35 cellular contexts compared by ENCODE assay signal in genomic region chr10:113562108-113562507, GRCh38. TPM values are rescaled to one million over a fixed set of nuclear protein-coding genes. Genes with fewer than 3 reads are reported as not detected.
"Had no signal": no experiment of that assay in that cellular context is flagged by ENCODE, and none has a peak within 500 bp of the region (broad histone marks: within the 10 kb centered on the region; RNA-seq: fewer than 3 reads in every experiment).

No MANE protein-coding gene starts in this region.

- H3K4me3 ChIP-seq: heart left ventricle, left lung, lung, mucosa of descending colon, suprapubic skin had no signal

- H2AFZ ChIP-seq: parathyroid adenoma had no signal

- H3K36me3 ChIP-seq: heart left ventricle, left lung, suprapubic skin had no signal

- H3K4me1 ChIP-seq: parathyroid adenoma had no signal

- H3K79me2 ChIP-seq: parathyroid adenoma had no signal

- FAIRE-seq: small intestine, urothelium cell line had no signal

- H3K27ac ChIP-seq: heart left ventricle, left lung, parathyroid adenoma, suprapubic skin had no signal

- H3K9ac ChIP-seq: parathyroid adenoma had no signal

- H3K9me3 ChIP-seq: heart left ventricle, left lung, mucosa of descending colon, suprapubic skin had no signal

- ATAC-seq: activated CD4-positive, alpha-beta T cell treated with anti-CD3 and anti-CD28 coated beads for 36 hours; activated CD8-positive, alpha-beta memory T cell treated with anti-CD3 and anti-CD28 coated beads, Interleukin-2, amount 10 ng/mL, durations not matched to agents 7 days and 5 days; activated CD8-positive, alpha-beta T cell treated with anti-CD3 and anti-CD28 coated beads, Interleukin-2, amount 10 ng/mL, durations not matched to agents 7 days and 5 days; activated naive CD8-positive, alpha-beta T cell treated with anti-CD3 and anti-CD28 coated beads, Interleukin-2, amount 50 U/mL, for 24 hours; effector memory CD8-positive, alpha-beta T cell; heart left ventricle; left lung; naive thymus-derived CD4-positive, alpha-beta T cell; sciatic nerve; stimulated activated memory B cell treated with anti-CD40 and anti-IgM and Interleukin-4, amounts not matched to agents 10 μg/mL and 1 μg/mL and 100 μg/mL, for 72 hours; stimulated activated naive CD8-positive, alpha-beta T cell treated with anti-CD3 and anti-CD28 coated beads, Interleukin-15, amount 100 ng/mL, for 72 hours had no signal

- H3K27me3 ChIP-seq: suprapubic skin had no signal

- DNase-seq: activated CD4-positive, alpha-beta T cell treated with anti-CD3 and anti-CD28 coated beads for 36 hours; activated CD4-positive, CD25-positive, alpha-beta regulatory T cell; activated CD8-positive, alpha-beta memory T cell treated with anti-CD3 and anti-CD28 coated beads, Interleukin-2, amount 10 ng/mL, durations not matched to agents 7 days and 5 days; activated CD8-positive, alpha-beta T cell treated with anti-CD3 and anti-CD28 coated beads, Interleukin-2, amount 10 ng/mL, durations not matched to agents 7 days and 5 days; activated naive CD8-positive, alpha-beta T cell treated with anti-CD3 and anti-CD28 coated beads, Interleukin-2, amount 50 U/mL, for 24 hours; activated T-cell treated with anti-CD3 and anti-CD28 coated beads, Interleukin-2, amount 50 U/mL, for 48 hours; amygdala; caudate nucleus; cortex of kidney; effector memory CD8-positive, alpha-beta T cell; erythroblast; heart left ventricle; kidney glomerular epithelial cell; left lung; naive thymus-derived CD4-positive, alpha-beta T cell; nucleus accumbens; stimulated activated CD4-positive, alpha-beta T cell treated with anti-CD3 and anti-CD28 coated beads, Interleukin-1b, Interleukin-23, amount 100 ng/mL, for 48 hours; stimulated activated CD4-positive, alpha-beta T cell treated with anti-CD3 and anti-CD28 coated beads, Interleukin-4, amount 100 ng/mL, for 4 hours; stimulated activated CD8-positive, alpha-beta memory T cell treated with anti-CD3 and anti-CD28 coated beads, Interleukin-4, amount 100 ng/mL, for 48 hours; stimulated activated naive CD8-positive, alpha-beta T cell treated with anti-CD3 and anti-CD28 coated beads, Interleukin-15, amount 100 ng/mL, for 72 hours had no signal

RNA-seq across cellular contexts. Expression of gene HABP2, which starts 9.3 kb away (rescaled TPM):
- total RNA-seq: activated CD4-positive, alpha-beta T cell treated with anti-CD3 and anti-CD28 coated beads for 36 hours; activated CD8-positive, alpha-beta memory T cell treated with anti-CD3 and anti-CD28 coated beads, Interleukin-2, amount 10 ng/mL, durations not matched to agents 7 days and 5 days; activated CD8-positive, alpha-beta T cell treated with anti-CD3 and anti-CD28 coated beads, Interleukin-2, amount 10 ng/mL, durations not matched to agents 7 days and 5 days; activated T-helper 2 cell treated with anti-CD3 and anti-CD28 coated beads, Interferon-gamma antibody, Interleukin-2, Interleukin-4, amounts not matched to agents 10 μg/mL and 5 μg/mL and 100 μg/mL, durations not matched to agents 14 hours and 24 hours and 36 hours; chondrocyte; fibroblast of lung; fibroblast of villous mesenchyme; mesenteric fat pad; mucosa of descending colon; naive thymus-derived CD4-positive, alpha-beta T cell; neural crest cell; sciatic nerve; T-helper 1 cell treated with Interleukin-12 subunit alpha and Interleukin-12 subunit beta and Interleukin-4 antibody, amounts not matched to agents 30 ng/mL and 1 ng/mL, for 36 hours had no signal
- polyA plus RNA-seq: fibroblast of lung; naive thymus-derived CD4-positive, alpha-beta T cell had no signal
